12 cellular contexts compared by ENCODE assay signal in genomic region chr12:26854028-26854387, GRCh38. TPM values are rescaled to one million over a fixed set of nuclear protein-coding genes. Genes with fewer than 3 reads are reported as not detected.
DNase-seq lines count a peak whose midpoint lies in the region; ATAC-seq, FAIRE-seq and TF ChIP-seq lines count a peak whose summit lies in the region.
"Had no signal": no experiment of that assay in that cellular context is flagged by ENCODE, and none has a peak within 500 bp of the region (broad histone marks: within the 10 kb centered on the region; RNA-seq: fewer than 3 reads in every experiment).

No MANE protein-coding gene starts in this region.

- no peaks in the 10 kb centered on the region for H3K36me3 ChIP-seq in Karpas-422 (ENCODE audit: insufficient read depth, low read length)
- H3K36me3 ChIP-seq in left lung: no peaks in the 10 kb centered on the region
- H3K36me3 ChIP-seq in Caco-2 (ENCODE audit: control insufficient read depth, insufficient read depth, low read length): no peaks in the 10 kb centered on the region
- H3K36me3 ChIP-seq: suprapubic skin had no signal

- no peaks in the 10 kb centered on the region for H3K9me3 ChIP-seq in Karpas-422 (ENCODE audit: low read length)
- no peaks in the 10 kb centered on the region for H3K9me3 ChIP-seq in left lung
- H3K9me3 ChIP-seq in Caco-2: no peaks in the 10 kb centered on the region
- H3K9me3 ChIP-seq: suprapubic skin had no signal

- POLR2A ChIA-PET in Caco-2 (lab: Charles Lee): no interaction called here

- no peak overlapping the region for H3K27ac Mint-ChIP-seq in Caco-2 (ENCODE audit: unreplicated experiment)
- H3K27ac Mint-ChIP-seq: activated CD4-positive, alpha-beta memory T cell treated with anti-CD3 and anti-CD28 coated beads, Interleukin-2, amount 10 ng/mL, durations not matched to agents 7 days and 5 days; T-helper 2 cell treated with Interferon-gamma antibody and Interleukin-4, amounts not matched to agents 5 μg/mL and 100 μg/mL, for 36 hours had no signal

- H3K4me3 Mint-ChIP-seq in Caco-2 (ENCODE audit: unreplicated experiment): no peak overlapping the region
- H3K4me3 Mint-ChIP-seq: activated CD4-positive, alpha-beta memory T cell treated with anti-CD3 and anti-CD28 coated beads, Interleukin-2, amount 10 ng/mL, durations not matched to agents 7 days and 5 days; T-helper 2 cell treated with Interferon-gamma antibody and Interleukin-4, amounts not matched to agents 5 μg/mL and 100 μg/mL, for 36 hours had no signal

- DNase-seq in GM12891 (ENCODE audit: insufficient read length, low spot score) (no peak), Karpas-422 (no peak), left lung (no peak), occipital lobe (lab: John Stamatoyannopoulos, UW) (no peak), Caco-2 (no peak)
- DNase-seq: COR-L47 had no signal

- H3K27me3 ChIP-seq in Karpas-422 (ENCODE audit: low read length) (no peaks in the 10 kb centered on the region), left lung (no peaks in the 10 kb centered on the region), Caco-2 (replicated peaks; ENCODE audit: control insufficient read depth, insufficient read depth, low read length) (no peaks in the 10 kb centered on the region)
- H3K27me3 ChIP-seq: suprapubic skin had no signal

- no peak for TF ChIP-seq CTCF in left lung (IDR thresholded peaks at IDR 0.05)
- no peak for TF ChIP-seq CTCF in Caco-2 (IDR thresholded peaks at IDR 0.05; ENCODE audit: insufficient read depth in 1 of 2, low read depth in 1 of 2, low read length in 1 of 2, severe bottlenecking in 1 of 2, unreplicated experiment in 1 of 2)

- H3K27ac ChIP-seq in Karpas-422 (ENCODE audit: low read length) (no peak overlapping the region), left lung (no peak overlapping the region)
- H3K27ac ChIP-seq: suprapubic skin had no signal

- peak overlapping the region; percentile 93 for H2AFZ ChIP-seq in Karpas-422 (ENCODE audit: low read length)

- H3K4me1 ChIP-seq in Karpas-422 (ENCODE audit: low read length) (peaks cover 12% of the 10 kb centered on the region), left lung (peaks cover 0 to 9% of the 10 kb centered on the region in 2 donors), Caco-2 (peaks cover 6% of the 10 kb centered on the region; the same call in 1 of the 2 replicates)
- H3K4me1 ChIP-seq: suprapubic skin had no signal

- ATAC-seq in GM21723 (IDR thresholded peaks at IDR 0.05; ENCODE audit: unreplicated experiment): peak; percentile 23
- peak; percentile 14 for ATAC-seq in left lung
- ATAC-seq in GM21717 (IDR thresholded peaks at IDR 0.05; ENCODE audit: unreplicated experiment): no peak

- H3K9ac ChIP-seq in Karpas-422 (ENCODE audit: low read length): peak overlapping the region; percentile 35; the same call in 1 of the 2 replicates

- H3K79me2 ChIP-seq in Karpas-422 (ENCODE audit: low read length): no peaks in the 10 kb centered on the region

- H3K4me3 ChIP-seq in Karpas-422 (ENCODE audit: low read length): no peak overlapping the region
- no peak overlapping the region for H3K4me3 ChIP-seq in left lung
- no peak overlapping the region for H3K4me3 ChIP-seq in Caco-2 (ENCODE audit: low read depth, low read length)
- H3K4me3 ChIP-seq: suprapubic skin had no signal

- peak overlapping the region; percentile 38 for H3K4me2 ChIP-seq in Karpas-422 (ENCODE audit: low read depth, low read length, poor library complexity, severe bottlenecking)

- peak; percentile 16 for FAIRE-seq in GM12891 (lab: Jason Lieb, UNC)

- no peaks in the 10 kb centered on the region for H3K9me2 ChIP-seq in Karpas-422 (replicated peaks; ENCODE audit: insufficient read depth, low read length)

- H4K20me1 ChIP-seq in Karpas-422 (ENCODE audit: insufficient read depth, low read depth, low read length): no peaks in the 10 kb centered on the region

- intact Hi-C loops in left lung (cut with DNase I) (no loop called here), Caco-2 (cut with micrococcal nuclease; ENCODE audit: unreplicated experiment) (loop anchor here (1.0 to 10.0 kb wide), 5 partner anchors 17 to 451 kb away; partner anchors contain the start of gene STK38L)

- H3K4me1 Mint-ChIP-seq in Caco-2 (ENCODE audit: low read depth, unreplicated experiment): no peaks in the 10 kb centered on the region
- H3K4me1 Mint-ChIP-seq: activated CD4-positive, alpha-beta memory T cell treated with anti-CD3 and anti-CD28 coated beads, Interleukin-2, amount 10 ng/mL, durations not matched to agents 7 days and 5 days had no signal

- H3K27me3 Mint-ChIP-seq in Caco-2 (ENCODE audit: insufficient read depth, unreplicated experiment): no peaks in the 10 kb centered on the region

- H3K36me3 Mint-ChIP-seq in Caco-2 (ENCODE audit: insufficient read depth, unreplicated experiment): no peaks in the 10 kb centered on the region
- H3K36me3 Mint-ChIP-seq: activated naive CD4-positive, alpha-beta T cell treated with anti-CD3 and anti-CD28 coated beads, Interleukin-2, amount 50 U/mL, for 72 hours had no signal

- BruUV-seq in Caco-2 (replicated peaks; lab: Mats Ljungman, UMichigan): no TSS peak

- no peak for TF ChIP-seq POLR2A in GM12891 (IDR thresholded peaks at IDR 0.05; ENCODE audit: low read depth, low read length)

- H3K9me3 Mint-ChIP-seq in Caco-2 (ENCODE audit: unreplicated experiment): no peaks in the 10 kb centered on the region
- H3K9me3 Mint-ChIP-seq: activated CD4-positive, alpha-beta memory T cell treated with anti-CD3 and anti-CD28 coated beads, Interleukin-2, amount 10 ng/mL, durations not matched to agents 7 days and 5 days; activated naive CD4-positive, alpha-beta T cell treated with anti-CD3 and anti-CD28 coated beads, Interleukin-2, amount 50 U/mL, for 72 hours; T-helper 2 cell treated with Interferon-gamma antibody and Interleukin-4, amounts not matched to agents 5 μg/mL and 100 μg/mL, for 36 hours had no signal

- CTCF ChIA-PET in Caco-2 (lab: Charles Lee): interaction anchor here (0.6 to 0.9 kb wide), 3 partner anchors 31 to 202 kb away, joined by 3 to 5 read pairs (median 3); partner anchors contain the start of gene TM7SF3

TF ChIP-seq in GM12891, 5 proteins besides CTCF, POLR2A, EP300 and RAD21:
- TF ChIP-seq SPI1 (IDR thresholded peaks at IDR 0.05; ENCODE audit: low read depth, low read length) (no peak), TAF1 (IDR thresholded peaks at IDR 0.05; ENCODE audit: low read depth, low read length) (no peak), PAX5 (IDR thresholded peaks at IDR 0.05; ENCODE audit: insufficient read depth, low read length, severe bottlenecking) (no peak)

RNA-seq across cellular contexts. Expression of gene ITPR2, which starts 21.0 kb away (rescaled TPM):
- polyA plus RNA-seq in GM12891 (2012; ENCODE audit: low read depth, missing spikeins): 20.7 TPM
- total RNA-seq in Karpas-422 (2014; rRNA removed; shearing (Covaris generic); ENCODE audit: low replicate concordance): 80.0 and 128 TPM in 2 replicates
- total RNA-seq in left lung: 10 to 100 TPM; 37.7 to 67.8 TPM
- total RNA-seq in occipital lobe: 31.0 TPM
- 41.6 and 51.5 TPM in 2 replicates for total RNA-seq in Caco-2 (2022)
